ENCODE assay signal across 29 cellular contexts in genomic region chr5:137309290-137309689, GRCh38.
"Had no signal": no experiment of that assay in that cellular context is flagged by ENCODE, and none has a peak within 500 bp of the region (broad histone marks: within the 10 kb centered on the region; RNA-seq: fewer than 3 reads in every experiment).

No MANE protein-coding gene starts in this region.

- DNase-seq: activated CD4-positive, alpha-beta T cell treated with anti-CD3 and anti-CD28 coated beads, Interleukin-2, amount 10 ng/mL, durations not matched to agents 7 days and 5 days; activated CD4-positive, CD25-positive, alpha-beta regulatory T cell treated with anti-CD3 and anti-CD28 coated beads, Interleukin-2, amount 50 U/mL, for 72 hours; activated CD8-positive, alpha-beta memory T cell treated with anti-CD3 and anti-CD28 coated beads, Interleukin-2, amount 10 ng/mL, durations not matched to agents 7 days and 5 days; activated CD8-positive, alpha-beta T cell treated with anti-CD3 and anti-CD28 coated beads for 36 hours; activated gamma-delta T cell; activated naive CD4-positive, alpha-beta T cell treated with anti-CD3 and anti-CD28 coated beads, Interleukin-2, amount 50 U/mL, for 16 hours; activated T-cell treated with anti-CD3 and anti-CD28 coated beads for 4 hours; anterior cingulate cortex; colonic mucosa; dorsolateral prefrontal cortex; effector memory CD8-positive, alpha-beta T cell; esophagus squamous epithelium; heart left ventricle; posterior cingulate gyrus; sigmoid colon; spleen; stimulated activated CD4-positive, alpha-beta T cell treated with anti-CD3 and anti-CD28 coated beads, Interleukin-4, amount 100 ng/mL, for 24 hours; stimulated activated naive CD4-positive, alpha-beta T cell treated with Interleukin-2 at 50 U/mL for 16 hours; T-cell; upper lobe of left lung; WERI-Rb-1 had no signal

- H3K4me3 Mint-ChIP-seq: activated CD4-positive, alpha-beta T cell treated with anti-CD3 and anti-CD28 coated beads, Interleukin-2, amount 10 ng/mL, durations not matched to agents 7 days and 5 days; activated CD8-positive, alpha-beta memory T cell treated with anti-CD3 and anti-CD28 coated beads, Interleukin-2, amount 10 ng/mL, durations not matched to agents 7 days and 5 days; activated CD8-positive, alpha-beta T cell treated with anti-CD3 and anti-CD28 coated beads for 36 hours; brain; central memory CD8-positive, alpha-beta T cell; effector memory CD8-positive, alpha-beta T cell; memory B cell; nephron; T-cell had no signal

- H3K27ac Mint-ChIP-seq: activated CD4-positive, alpha-beta T cell treated with anti-CD3 and anti-CD28 coated beads, Interleukin-2, amount 10 ng/mL, durations not matched to agents 7 days and 5 days; activated CD8-positive, alpha-beta memory T cell treated with anti-CD3 and anti-CD28 coated beads, Interleukin-2, amount 10 ng/mL, durations not matched to agents 7 days and 5 days; activated CD8-positive, alpha-beta T cell treated with anti-CD3 and anti-CD28 coated beads for 36 hours; brain; effector memory CD8-positive, alpha-beta T cell; memory B cell; nephron; T-cell had no signal

- H3K4me1 ChIP-seq: colonic mucosa, spleen, upper lobe of left lung had no signal

- FAIRE-seq: islet of Langerhans, TTC549 had no signal

- H3K36me3 Mint-ChIP-seq: activated CD8-positive, alpha-beta memory T cell treated with anti-CD3 and anti-CD28 coated beads, Interleukin-2, amount 10 ng/mL, durations not matched to agents 7 days and 5 days; brain; memory B cell; T-cell had no signal

- H3K4me3 ChIP-seq: colonic mucosa, dorsolateral prefrontal cortex, esophagus squamous epithelium, gastroesophageal sphincter, heart left ventricle, sigmoid colon, spleen, thoracic aorta, upper lobe of left lung had no signal

- H3K36me3 ChIP-seq: colonic mucosa, esophagus squamous epithelium, gastroesophageal sphincter, heart left ventricle, sigmoid colon, spleen, thoracic aorta, upper lobe of left lung, WERI-Rb-1 had no signal

- ATAC-seq: activated CD8-positive, alpha-beta memory T cell treated with anti-CD3 and anti-CD28 coated beads, Interleukin-2, amount 10 ng/mL, durations not matched to agents 7 days and 5 days; activated CD8-positive, alpha-beta T cell treated with anti-CD3 and anti-CD28 coated beads for 36 hours; effector memory CD8-positive, alpha-beta T cell; gastroesophageal sphincter; T-cell had no signal

- H3K4me1 Mint-ChIP-seq: activated CD4-positive, alpha-beta T cell treated with anti-CD3 and anti-CD28 coated beads, Interleukin-2, amount 10 ng/mL, durations not matched to agents 7 days and 5 days; activated CD8-positive, alpha-beta memory T cell treated with anti-CD3 and anti-CD28 coated beads, Interleukin-2, amount 10 ng/mL, durations not matched to agents 7 days and 5 days; central memory CD8-positive, alpha-beta T cell; memory B cell; nephron; T-cell had no signal

- H3K9me3 ChIP-seq: colonic mucosa, esophagus squamous epithelium, gastroesophageal sphincter, heart left ventricle, sigmoid colon, spleen, thoracic aorta, upper lobe of left lung had no signal

- H3K27me3 ChIP-seq: colonic mucosa, dorsolateral prefrontal cortex, esophagus squamous epithelium, gastroesophageal sphincter, heart left ventricle, sigmoid colon, upper lobe of left lung had no signal

- H3K27ac ChIP-seq: colonic mucosa, esophagus squamous epithelium, gastroesophageal sphincter, heart left ventricle, sigmoid colon, spleen, upper lobe of left lung, WERI-Rb-1 had no signal

- H3K9me3 Mint-ChIP-seq: activated CD4-positive, alpha-beta T cell treated with anti-CD3 and anti-CD28 coated beads, Interleukin-2, amount 10 ng/mL, durations not matched to agents 7 days and 5 days; activated CD8-positive, alpha-beta T cell treated with anti-CD3 and anti-CD28 coated beads for 36 hours; central memory CD8-positive, alpha-beta T cell; effector memory CD8-positive, alpha-beta T cell; memory B cell; nephron; T-cell had no signal

- H3K27me3 Mint-ChIP-seq: central memory CD8-positive, alpha-beta T cell had no signal
